16 cellular contexts compared by ENCODE assay signal in genomic region chr9:37909326-37909725, GRCh38. TPM values are rescaled to one million over a fixed set of nuclear protein-coding genes. Genes with fewer than 3 reads are reported as not detected.
DNase-seq lines count a peak whose midpoint lies in the region; ATAC-seq, FAIRE-seq and TF ChIP-seq lines count a peak whose summit lies in the region.
"Had no signal": no experiment of that assay in that cellular context is flagged by ENCODE, and none has a peak within 500 bp of the region (broad histone marks: within the 10 kb centered on the region; RNA-seq: fewer than 3 reads in every experiment).

No MANE protein-coding gene starts in this region.

- peak overlapping the region; percentile 92 to 98 (median 96) for H3K27ac Mint-ChIP-seq in CD14-positive monocyte
- peak overlapping the region in 1 of 8 donors; percentile 17 for H3K27ac Mint-ChIP-seq in CD8-positive, alpha-beta memory T cell

- no peaks in the 10 kb centered on the region for H3K27me3 ChIP-seq in HL-60 (ENCODE audit: insufficient read depth, poor library complexity, severe bottlenecking)
- H3K27me3 ChIP-seq in CD8-positive, alpha-beta memory T cell (ENCODE audit: insufficient read depth, low read length, poor library complexity, severe bottlenecking) = no peaks in the 10 kb centered on the region
- H3K27me3 ChIP-seq in pancreas = no peaks in the 10 kb centered on the region

- 95 to 96% methylated on average over 3 of the region's 3 CpGs for WGBS in pancreas, 2 donors

- H3K27me3 Mint-ChIP-seq in CD14-positive monocyte (ENCODE audit: low read depth in 3 of 3) = peaks cover 0 to 2% (median 2%) of the 10 kb centered on the region in 3 donors
- H3K27me3 Mint-ChIP-seq in CD8-positive, alpha-beta memory T cell = peaks cover 2 to 4% of the 10 kb centered on the region in 2 donors

- CTCF ChIA-PET in CD8-positive, alpha-beta memory T cell (lab: Charles Lee) = no interaction called here

- no peaks in the 10 kb centered on the region for H3K9me3 Mint-ChIP-seq in CD14-positive monocyte
- H3K9me3 Mint-ChIP-seq in CD8-positive, alpha-beta memory T cell = no peaks in the 10 kb centered on the region

- H3K4me3 ChIP-seq in HL-60 (replicated peaks; ENCODE audit: insufficient read depth, low read length) = no peak overlapping the region
- no peak overlapping the region for H3K4me3 ChIP-seq in CD8-positive, alpha-beta memory T cell (ENCODE audit: low read length)
- H3K4me3 ChIP-seq in pancreas = no peak overlapping the region
- H3K4me3 ChIP-seq: HAP-1, K562 had no signal

- intact Hi-C loops in CD14-positive monocyte (cut with micrococcal nuclease) (loop anchor here in 1 of 2 donors (10.0 kb wide), 3 partner anchors 125 to 425 kb away; partner anchors contain the start of genes EXOSC3, POLR1E and TOMM5), posterior vena cava (cut with DNase I) (no loop called here), pancreas (cut with DNase I) (no loop called here)

- H3K4me1 ChIP-seq in CD8-positive, alpha-beta memory T cell (ENCODE audit: insufficient read depth, low read length) = peaks cover 11% of the 10 kb centered on the region
- peaks cover 5 to 16% (median 8%) of the 10 kb centered on the region in 3 donors for H3K4me1 ChIP-seq in pancreas

- ATAC-seq in pancreas = no peak
- ATAC-seq: K562 had no signal

- H3K27ac ChIP-seq in HL-60 (replicated peaks) (peak overlapping the region; percentile 63), epithelial cell of prostate (peak overlapping the region; percentile 31), pancreas (no peak overlapping the region)
- H3K27ac ChIP-seq in CD8-positive, alpha-beta memory T cell (ENCODE audit: low read depth, low read length) = no peak overlapping the region

- DNase-seq in CD14-positive monocyte (ENCODE audit: low spot score) (no peak), HL-60 (ENCODE audit: low read depth in 1 of 2, low spot score in 1 of 2) (no peak), epithelial cell of prostate (ENCODE audit: low read depth, low spot score) (no peak), posterior vena cava (ENCODE audit: low spot score) (peak; percentile 22), NOMO-1 treated with dmso at 0.1 percent for 144 hours (lab: John Stamatoyannopoulos, UW; ENCODE audit: unreplicated experiment) (no peak), pancreas (no peak), COLO829 (ENCODE audit: low spot score) (no peak)
- DNase-seq in CD8-positive, alpha-beta memory T cell = no peak
- DNase-seq: COR-L47, DMS53, NCI-H1105, NCI-H1694 treated with DMSO at 0.1 percent for 48 hours, NCI-H446 had no signal

- no peaks in the 10 kb centered on the region for H3K9me3 ChIP-seq in CD8-positive, alpha-beta memory T cell (ENCODE audit: low read length)
- H3K9me3 ChIP-seq in pancreas = no peaks in the 10 kb centered on the region
- H3K9me3 ChIP-seq: HAP-1 had no signal

- no peaks in the 10 kb centered on the region for H3K36me3 ChIP-seq in CD8-positive, alpha-beta memory T cell (ENCODE audit: insufficient read depth, low read length)
- H3K36me3 ChIP-seq in pancreas = no peaks in the 10 kb centered on the region
- H3K36me3 ChIP-seq: HAP-1 had no signal

- no peak for FAIRE-seq in pancreas (lab: Jason Lieb, UNC)
- FAIRE-seq: HTR-8/SVneo, K562 had no signal

- no peaks in the 10 kb centered on the region for H3K36me3 Mint-ChIP-seq in CD14-positive monocyte
- no peaks in the 10 kb centered on the region for H3K36me3 Mint-ChIP-seq in CD8-positive, alpha-beta memory T cell

- POLR2A ChIA-PET in CD8-positive, alpha-beta memory T cell (lab: Charles Lee) = no interaction called here

- TF ChIP-seq CTCF in CD14-positive monocyte (IDR thresholded peaks at IDR 0.05) (no peak), HL-60 (IDR thresholded peaks at IDR 0.05; ENCODE audit: insufficient read depth, low read length) (no peak), pancreas (IDR thresholded peaks at IDR 0.05) (no peak)

- H3K4me3 Mint-ChIP-seq in CD14-positive monocyte = no peak overlapping the region
- H3K4me3 Mint-ChIP-seq in CD8-positive, alpha-beta memory T cell = no peak overlapping the region

- H3K4me1 Mint-ChIP-seq in CD14-positive monocyte = peaks cover 51% of the 10 kb centered on the region
- peaks cover 6 to 20% (median 12%) of the 10 kb centered on the region in 3 donors for H3K4me1 Mint-ChIP-seq in CD8-positive, alpha-beta memory T cell

RNA-seq across cellular contexts. Expression of gene SLC25A51, which starts 5.4 kb away (rescaled TPM):
- polyA plus RNA-seq in CD14-positive monocyte (1 to 10 TPM; 5.9 to 8.9 TPM), pancreas (1 to 10 TPM; 3.1 to 5.1 TPM)
- total RNA-seq in posterior vena cava (10 to 100 TPM; 28.1 to 28.6 TPM), pancreas (10 to 100 TPM; 11.6 to 19.0 (median 15.0) TPM)
- total RNA-seq in CD8-positive, alpha-beta memory T cell = 10 to 100 TPM; 38.5 to 39.8 TPM
- 12.9 TPM for polyA plus RNA-seq in CD8-positive, alpha-beta memory T cell

Comparison
In these comparisons a context has a peak if more than half of its experiments do, and no peak if none do; other contexts are left out.
1. H3K27ac ChIP-seq: peak in HL-60 (single experiment) and epithelial cell of prostate (single experiment); none in CD8-positive, alpha-beta memory T cell (single experiment) and pancreas (0 of 4).